Comparison of ENCODE assay signal across 9 cellular contexts in the genomic region with DNA sequence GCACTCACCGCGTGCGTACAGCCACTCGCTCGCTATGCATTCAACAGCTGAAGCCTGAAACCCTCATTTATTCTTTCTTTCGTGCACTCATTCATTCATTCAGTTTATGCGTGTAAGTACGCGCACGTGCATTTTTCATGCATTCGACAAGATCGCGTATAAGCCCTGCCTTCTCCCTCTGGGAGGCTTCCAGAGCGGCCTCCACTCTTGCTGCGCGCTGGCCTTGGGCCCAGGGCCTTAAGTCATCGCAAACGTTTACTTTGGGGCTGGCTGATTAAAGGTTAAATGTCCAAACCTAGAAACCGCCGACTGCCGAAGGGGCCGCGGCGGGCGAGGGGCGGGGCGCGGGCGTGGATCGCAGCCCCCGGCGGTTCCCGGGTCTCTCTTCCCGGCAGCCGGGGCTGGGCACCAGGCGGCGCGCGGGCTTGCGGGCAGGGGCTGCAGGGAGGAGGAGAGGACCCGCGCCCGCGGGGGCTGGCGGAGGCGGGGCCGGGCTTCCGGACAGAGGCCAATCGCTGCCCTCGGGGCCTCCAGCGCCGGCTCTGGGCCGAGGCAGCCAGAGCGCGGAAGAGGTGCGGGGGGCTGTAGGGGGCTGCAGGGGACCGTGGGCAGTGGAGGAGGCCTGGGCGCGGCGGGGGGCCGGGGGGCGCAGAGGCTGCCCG. TPM values are rescaled to one million over a fixed set of nuclear protein-coding genes. Genes with fewer than 3 reads are reported as not detected.
DNase-seq lines count a peak whose midpoint lies in the region; ATAC-seq, FAIRE-seq and TF ChIP-seq lines count a peak whose summit lies in the region.
"Had no signal": no experiment of that assay in that cellular context is flagged by ENCODE, and none has a peak within 500 bp of the region (broad histone marks: within the 10 kb centered on the region; RNA-seq: fewer than 3 reads in every experiment).

Gene GYG2 (plus strand): TSS at position 527 of the 662 bp plus-strand sequence. CDS start 1,259 bp downstream, outside the sequence.

- CTCF ChIA-PET in IMR-90 (lab: Yijun Ruan, JAX), result no interaction called here

- no peak within 1 kb of the TSS for H2AK5ac ChIP-seq in IMR-90 (ENCODE audit: low read depth, low read length)

- peak within 1 kb of the TSS; percentile 48 for H3K4me3 ChIP-seq in IMR-90 (ENCODE audit: insufficient read depth, low read depth, low read length)
- H3K4me3 ChIP-seq in kidney (ENCODE audit: low read length in 2 of 2), result no peak within 1 kb of the TSS
- H3K4me3 ChIP-seq in thymus (ENCODE audit: low read length), result peak within 1 kb of the TSS; percentile 35

- H4K91ac ChIP-seq in IMR-90 (ENCODE audit: insufficient read depth, low read depth, low read length), result no peak within 1 kb of the TSS

- H3K27ac ChIP-seq in IMR-90 (ENCODE audit: insufficient read depth, low read length) (no peak within 1 kb of the TSS; the same call in 1 of the 2 replicates), kidney (ENCODE audit: low read depth in 2 of 2, low read length in 2 of 2) (no peak within 1 kb of the TSS), thymus (ENCODE audit: low read depth) (no peak within 1 kb of the TSS)

- peak; percentile 91 for ATAC-seq in IMR-90 (ENCODE audit: low read depth)
- ATAC-seq in HG03565 (IDR thresholded peaks at IDR 0.05; ENCODE audit: unreplicated experiment), result no peak

- TF ChIP-seq CTCF in IMR-90 (conservative IDR thresholded peaks at IDR 0.05; ENCODE audit: low read depth, low read length) (no peak), brain (conservative IDR thresholded peaks at IDR 0.05) (no peak), kidney (IDR thresholded peaks at IDR 0.05; ENCODE audit: borderline replicate concordance, extremely low read depth, insufficient read depth) (no peak)

- H3K4me3 Mint-ChIP-seq in brain, result peak within 1 kb of the TSS in 4 of 5 experiments; percentile 20 to 74 (median 67)

- H3K9ac ChIP-seq in IMR-90 (ENCODE audit: low read depth, low read length) (peak within 1 kb of the TSS; percentile 18), kidney (ENCODE audit: low read length in 2 of 2) (no peak within 1 kb of the TSS)

- H3K4me1 ChIP-seq in IMR-90 (ENCODE audit: control insufficient read depth, insufficient read depth, low read length) (no peaks in the 10 kb centered on the region; the same call in 1 of the 2 replicates), kidney (ENCODE audit: control insufficient read depth in 1 of 2, insufficient read depth in 1 of 2, low read depth in 1 of 2, low read length in 2 of 2) (no peaks in the 10 kb centered on the region), thymus (ENCODE audit: control insufficient read depth, insufficient read depth, low read length) (no peaks in the 10 kb centered on the region)

- no peak within 1 kb of the TSS for H3K18ac ChIP-seq in IMR-90 (ENCODE audit: low read depth, low read length)

- FAIRE-seq in kidney (lab: Jason Lieb, UNC), result no peak
- FAIRE-seq: GM19239 had no signal

- H3K9me1 ChIP-seq in IMR-90 (ENCODE audit: insufficient read depth, low read length), result no peaks in the 10 kb centered on the region

- H3K36me3 ChIP-seq in IMR-90 (ENCODE audit: control insufficient read depth, insufficient read depth, low read length) (peaks cover 3% of the 10 kb centered on the region; the same call in 1 of the 2 replicates), kidney (ENCODE audit: control insufficient read depth in 1 of 2, insufficient read depth in 2 of 2, low read length in 2 of 2) (no peaks in the 10 kb centered on the region), thymus (ENCODE audit: control insufficient read depth, insufficient read depth) (no peaks in the 10 kb centered on the region)

- H3K4ac ChIP-seq in IMR-90 (ENCODE audit: low read depth, low read length), result no peak within 1 kb of the TSS

- H3K4me1 Mint-ChIP-seq in brain, result peaks cover 20% of the 10 kb centered on the region

- H3K9me3 ChIP-seq in IMR-90 (ENCODE audit: control insufficient read depth, insufficient read depth, low read length) (no peaks in the 10 kb centered on the region), kidney (ENCODE audit: control insufficient read depth in 1 of 2, low read length in 2 of 2) (no peaks in the 10 kb centered on the region), thymus (ENCODE audit: control insufficient read depth) (no peaks in the 10 kb centered on the region)

- peaks cover 25% of the 10 kb centered on the region for H3K36me3 Mint-ChIP-seq in brain

- no peaks in the 10 kb centered on the region for H3K27me3 Mint-ChIP-seq in brain

- H2AK9ac ChIP-seq in IMR-90 (replicated peaks; ENCODE audit: low read depth, low read length, poor library complexity), result no peak within 1 kb of the TSS

- H4K5ac ChIP-seq in IMR-90 (ENCODE audit: low read depth, low read length), result no peak within 1 kb of the TSS

- H3K9me3 Mint-ChIP-seq in brain, result no peaks in the 10 kb centered on the region

- intact Hi-C loops in IMR-90 (cut with micrococcal nuclease), result no loop called here
- intact Hi-C loops in kidney (cut with DNase I), result no loop called here

- no peak within 1 kb of the TSS for H2BK20ac ChIP-seq in IMR-90 (ENCODE audit: low read depth, low read length)

- H3K79me1 ChIP-seq in IMR-90 (ENCODE audit: low read depth in 1 of 2, low read length in 2 of 2), result no peaks in the 10 kb centered on the region

- TF ChIP-seq RAD21 in IMR-90 (IDR thresholded peaks at IDR 0.05; ENCODE audit: low read length), result no peak

- no peak within 1 kb of the TSS for H2BK5ac ChIP-seq in IMR-90 (ENCODE audit: low read depth, low read length, poor library complexity, severe bottlenecking)

- BruUV-seq in IMR-90 (replicated peaks; lab: Mats Ljungman, UMichigan), result no TSS peak

- H3K56ac ChIP-seq in IMR-90 (ENCODE audit: extremely low read depth, insufficient read depth, low read length), result no peak within 1 kb of the TSS

- in situ Hi-C loops in IMR-90 (cut with MboI; ENCODE audit: low sequenced_read_pairs), result loop anchor here (10.0 kb wide), 1 partner anchor 1184 kb away; no protein-coding TSS in a partner anchor

- dilution Hi-C loops in IMR-90 (cut with HindIII; ENCODE audit: low sequenced_read_pairs, unreplicated experiment), result no loop called here

- no peak within 1 kb of the TSS for H3K27ac Mint-ChIP-seq in brain

- H2BK120ac ChIP-seq in IMR-90 (ENCODE audit: low read depth, low read length), result no peak within 1 kb of the TSS

- POLR2A ChIA-PET in IMR-90 (lab: Charles Lee; ENCODE audit: unreplicated experiment), result no interaction called here

- peak within 1 kb of the TSS; percentile 36 for H3K4me2 ChIP-seq in IMR-90 (ENCODE audit: low read depth, low read length)

- peak within 1 kb of the TSS; percentile 81 for H2AFZ ChIP-seq in IMR-90 (replicated peaks; ENCODE audit: low read length, poor library complexity)

- peak; percentile 46 for DNase-seq in IMR-90
- DNase-seq in kidney, result peak; percentile 68
- DNase-seq in NCI-H128 (lab: John Stamatoyannopoulos, UW; ENCODE audit: unreplicated experiment), result no peak
- no peak for DNase-seq in activated naive CD4-positive, alpha-beta T cell treated with anti-CD3 and anti-CD28 coated beads, Interleukin-2, amount 50 U/mL, for 16 hours
- DNase-seq: Karpas-422 had no signal

- no peak for TF ChIP-seq POLR2A in IMR-90 (IDR thresholded peaks at IDR 0.05; ENCODE audit: low read depth, low read length)

- peaks cover 2% of the 10 kb centered on the region; the same call in 1 of the 2 replicates for H3K27me3 ChIP-seq in IMR-90 (ENCODE audit: control insufficient read depth, insufficient read depth, low read length)
- H3K27me3 ChIP-seq in thymus (ENCODE audit: control insufficient read depth, insufficient read depth), result no peaks in the 10 kb centered on the region

- H3K23ac ChIP-seq in IMR-90 (ENCODE audit: low read depth, low read length), result no peak within 1 kb of the TSS

- no peak within 1 kb of the TSS for H3K14ac ChIP-seq in IMR-90 (replicated peaks; ENCODE audit: low read depth, low read length)

- WGBS in IMR-90 (ENCODE audit: extremely low coverage in 2 of 2, insufficient read length in 1 of 2), 2 experiments, result 23% methylated on average over 18 of the region's 63 CpGs; no CpG with 5 or more reads in 1 of the 2 experiments
- WGBS in thymus, result 17% methylated on average over 56 of the region's 63 CpGs

- H2BK15ac ChIP-seq in IMR-90 (ENCODE audit: low read depth, low read length), result no peak within 1 kb of the TSS

- no peak within 1 kb of the TSS for H4K8ac ChIP-seq in IMR-90 (ENCODE audit: low read depth in 2 of 2, low read length in 2 of 2)

- no peaks in the 10 kb centered on the region for H4K20me1 ChIP-seq in IMR-90 (ENCODE audit: insufficient read depth, low read length)

TF ChIP-seq in IMR-90, 13 proteins besides CTCF, POLR2A, EP300 and RAD21 (continues in another document):
- no peak for TF ChIP-seq MAFK (IDR thresholded peaks at IDR 0.05; ENCODE audit: low read depth, low read length)
- no peak for TF ChIP-seq RFX5 (IDR thresholded peaks at IDR 0.05; ENCODE audit: low read depth, low read length)
- TF ChIP-seq RCOR1 (IDR thresholded peaks at IDR 0.05; ENCODE audit: insufficient replicate concordance, low read length), result no peak
- no peak for TF ChIP-seq SMC3 (IDR thresholded peaks at IDR 0.05; ENCODE audit: low read depth, low read length)
- no peak for TF ChIP-seq MAZ (IDR thresholded peaks at IDR 0.05; ENCODE audit: borderline replicate concordance, low read depth, low read length)
- TF ChIP-seq FOS (IDR thresholded peaks at IDR 0.05; ENCODE audit: low read depth, low read length), result no peak
- no peak for TF ChIP-seq USF2 (IDR thresholded peaks at IDR 0.05; ENCODE audit: low read depth, low read length)
- TF ChIP-seq CEBPB (IDR thresholded peaks at IDR 0.05; ENCODE audit: low read depth, low read length), result no peak
- TF ChIP-seq NFE2L2 (IDR thresholded peaks at IDR 0.05; ENCODE audit: low read depth, low read length), result no peak
- TF ChIP-seq MXI1 (IDR thresholded peaks at IDR 0.05; ENCODE audit: borderline replicate concordance, low read depth, low read length), result no peak
- no peak for TF ChIP-seq BHLHE40 (IDR thresholded peaks at IDR 0.05; ENCODE audit: low read depth, low read length)

RNA-seq across cellular contexts. Expression of gene GYG2, which starts in this region (rescaled TPM):
- total RNA-seq in IMR-90 (2012; rRNA removed) (9.2 and 13.1 TPM in 2 replicates), kidney (2.2 TPM)
- polyA plus RNA-seq in IMR-90 (2012; rRNA removed) (8.2 and 9.6 TPM in 2 replicates), brain (ENCODE audit: insufficient read depth, low read depth, low replicate concordance) (6.1 TPM), kidney (ENCODE audit: insufficient read depth, low read depth, low replicate concordance) (2.9 TPM), thymus (0.23 TPM)
- polyA plus RNA-seq in IMR-90 (2012; cell fraction: cytosol; rRNA removed), result 9.0 and 10.4 TPM in 2 replicates
- 5.2 and 6.8 TPM in 2 replicates for polyA plus RNA-seq in IMR-90 (2012; cell fraction: nucleus; rRNA removed; ENCODE audit: low replicate concordance)

Comparison
In these comparisons a context has a peak if more than half of its experiments do, and no peak if none do; other contexts are left out.
1. DNase-seq: peak in IMR-90 (single experiment) and kidney (single experiment); none in NCI-H128 (single experiment) and activated naive CD4-positive, alpha-beta T cell treated with anti-CD3 and anti-CD28 coated beads, Interleukin-2, amount 50 U/mL, for 16 hours (single experiment).
2. H3K4me3 ChIP-seq: peak in IMR-90 (single experiment) and thymus (single experiment); none in kidney (0 of 2).